ENCODE assay signal across 1 cellular context in genomic region chr16:5033256-5034166, GRCh38.
TF ChIP-seq lines count a peak whose summit lies in the region.

Gene NAGPA, minus strand, starts transcription at chr16:5033935. Its CDS starts 21 bp downstream, at chr16:5033914.

TF ChIP-seq in K562, 482 proteins besides CTCF, POLR2A, EP300 and RAD21 (continued from another document and continues in another):
- no peak for TF ChIP-seq ZNF407 (IDR thresholded peaks at IDR 0.05; ENCODE audit: low read depth)
- no peak for TF ChIP-seq ZNF445 (CRISPR knock-in tag; IDR thresholded peaks at IDR 0.05; ENCODE audit: low read depth)
- TF ChIP-seq PREB (CRISPR knock-in tag; IDR thresholded peaks at IDR 0.05), result no peak
- no peak for TF ChIP-seq PRMT5 (CRISPR knock-in tag; IDR thresholded peaks at IDR 0.05)
- no peak for TF ChIP-seq YBX1 (IDR thresholded peaks at IDR 0.05)
- TF ChIP-seq KDM2B (CRISPR knock-in tag; IDR thresholded peaks at IDR 0.05), result no peak
- no peak for TF ChIP-seq ZNF57 (CRISPR knock-in tag; IDR thresholded peaks at IDR 0.05)
- peak; percentile 41; the same call in 1 of the 2 replicates for TF ChIP-seq JUND (IDR thresholded peaks at IDR 0.05; ENCODE audit: borderline replicate concordance, low read depth, low read length)
- TF ChIP-seq JUND (tag; IDR thresholded peaks at IDR 0.05; ENCODE audit: borderline replicate concordance, low read depth, low read length), result no peak; the same call in 2 of the 3 replicates
- no peak for TF ChIP-seq ZNF318 (IDR thresholded peaks at IDR 0.05; ENCODE audit: borderline replicate concordance in 1 of 2, low read depth in 1 of 2)
- TF ChIP-seq NR2C1 (IDR thresholded peaks at IDR 0.05), result peak; percentile 56; the same call in 1 of the 2 replicates
- TF ChIP-seq NR2C1 (tag; IDR thresholded peaks at IDR 0.05), result peak; percentile 69
- TF ChIP-seq TCF15 (CRISPR knock-in tag; IDR thresholded peaks at IDR 0.05), result no peak
- no peak for TF ChIP-seq MECOM (CRISPR knock-in tag; IDR thresholded peaks at IDR 0.05)
- TF ChIP-seq SLC30A9 (CRISPR knock-in tag; IDR thresholded peaks at IDR 0.05), result no peak
- no peak for TF ChIP-seq ZNF146 (CRISPR knock-in tag; IDR thresholded peaks at IDR 0.05; ENCODE audit: unreplicated experiment)
- no peak for TF ChIP-seq E2F4 (CRISPR knock-in tag; IDR thresholded peaks at IDR 0.05; ENCODE audit: low read depth)
- TF ChIP-seq PML (IDR thresholded peaks at IDR 0.05; ENCODE audit: low read length), result no peak
- peak; percentile 98 to 99; a peak in 3 of 4 replicates for TF ChIP-seq SIN3A (IDR thresholded peaks at IDR 0.05; ENCODE audit: borderline replicate concordance in 2 of 2, control insufficient read depth in 1 of 2, low read depth in 2 of 2, low read length in 2 of 2)
- no peak for TF ChIP-seq RBM25 (IDR thresholded peaks at IDR 0.05; ENCODE audit: low read depth, low read length, severe bottlenecking)
- TF ChIP-seq FOXK1 (CRISPR knock-in tag; IDR thresholded peaks at IDR 0.05; ENCODE audit: borderline replicate concordance), result no peak
- TF ChIP-seq NUFIP1 (IDR thresholded peaks at IDR 0.05; ENCODE audit: partially characterized antibody), result no peak
- TF ChIP-seq ARID3A (IDR thresholded peaks at IDR 0.05; ENCODE audit: borderline replicate concordance, low read depth, low read length), result no peak
- TF ChIP-seq ZNF79 (CRISPR knock-in tag; IDR thresholded peaks at IDR 0.05; ENCODE audit: low read depth), result no peak
- peak; percentile 95 for TF ChIP-seq CBFA2T2 (conservative IDR thresholded peaks at IDR 0.05)
- no peak for TF ChIP-seq ZNF76 (CRISPR knock-in tag; IDR thresholded peaks at IDR 0.05; ENCODE audit: borderline replicate concordance)
- no peak for TF ChIP-seq TCF3 (CRISPR knock-in tag; IDR thresholded peaks at IDR 0.05)
- no peak for TF ChIP-seq HNRNPLL (IDR thresholded peaks at IDR 0.05; ENCODE audit: low read depth, low read length, poor library complexity, severe bottlenecking)
- no peak for TF ChIP-seq ADNP (tag; IDR thresholded peaks at IDR 0.05)
- TF ChIP-seq MAFF (IDR thresholded peaks at IDR 0.05; ENCODE audit: low read length), result no peak
- TF ChIP-seq ZNF77 (CRISPR knock-in tag; IDR thresholded peaks at IDR 0.05), result no peak
- TF ChIP-seq HNRNPUL1 (IDR thresholded peaks at IDR 0.05; ENCODE audit: low read length), result no peak
- TF ChIP-seq CBX3 (IDR thresholded peaks at IDR 0.05; ENCODE audit: borderline replicate concordance in 1 of 2, low read length in 2 of 2), result no peak
- peak; percentile 10 to 73 for TF ChIP-seq E2F6 (IDR thresholded peaks at IDR 0.05; ENCODE audit: borderline replicate concordance in 1 of 2, extremely low read depth in 1 of 2, insufficient read depth in 1 of 2, insufficient read length in 1 of 2, low read depth in 1 of 2, low read length in 1 of 2, poor library complexity in 1 of 2, severe bottlenecking in 1 of 2)
- no peak for TF ChIP-seq JUNB (CRISPR knock-in tag; conservative IDR thresholded peaks at IDR 0.05)
- TF ChIP-seq USF2 (CRISPR knock-in tag; IDR thresholded peaks at IDR 0.05), result peak; percentile 100
- no peak for TF ChIP-seq HDAC6 (IDR thresholded peaks at IDR 0.05; ENCODE audit: low read depth, low read length)
- TF ChIP-seq ZNF717 (CRISPR knock-in tag; IDR thresholded peaks at IDR 0.05), result no peak
